9 cellular contexts compared by ENCODE assay signal in genomic region chrX:39133971-39134370, GRCh38.
A peak's percentile ranks its signal among the peaks of the same experiment; 100 is the strongest.
DNase-seq lines count a peak whose midpoint lies in the region; ATAC-seq and TF ChIP-seq lines count a peak whose summit lies in the region.
"Had no signal": no experiment of that assay in that cellular context is flagged by ENCODE, and none has a peak within 500 bp of the region (broad histone marks: within the 10 kb centered on the region; RNA-seq: fewer than 3 reads in every experiment).

No MANE protein-coding gene starts in this region.

- H3K79me2 ChIP-seq in MM.1S (ENCODE audit: low read length) = no peaks in the 10 kb centered on the region

- H3K4me3 ChIP-seq in MM.1S (ENCODE audit: low read length) = no peak overlapping the region
- H3K4me3 ChIP-seq in stomach = no peak overlapping the region

- peak; percentile 59 for ATAC-seq in activated naive CD8-positive, alpha-beta T cell treated with anti-CD3 and anti-CD28 coated beads, Interleukin-2, amount 50 U/mL, for 24 hours
- ATAC-seq in HG03045 (IDR thresholded peaks at IDR 0.05; ENCODE audit: unreplicated experiment) = no peak
- ATAC-seq in effector memory CD8-positive, alpha-beta T cell (replicated peaks) = no peak
- ATAC-seq in GM18520 (IDR thresholded peaks at IDR 0.05; ENCODE audit: unreplicated experiment) = no peak

- no peaks in the 10 kb centered on the region for H3F3A ChIP-seq in MM.1S (ENCODE audit: insufficient read depth, low read length)

- no peaks in the 10 kb centered on the region for H4K20me1 ChIP-seq in MM.1S (ENCODE audit: insufficient read depth, low read length)

- no peaks in the 10 kb centered on the region for H3K27me3 Mint-ChIP-seq in activated naive CD8-positive, alpha-beta T cell treated with anti-CD3 and anti-CD28 coated beads, Interleukin-2, amount 50 U/mL, for 24 hours
- H3K27me3 Mint-ChIP-seq in effector memory CD8-positive, alpha-beta T cell = no peaks in the 10 kb centered on the region

- no peak overlapping the region for H3K9ac ChIP-seq in MM.1S (ENCODE audit: low read length)

- H3K4me1 ChIP-seq in MM.1S (ENCODE audit: low read length) = 0 out of 2 replicates have a peak, but pooled peaks cover 13% of the 10 kb centered on the region
- no peaks in the 10 kb centered on the region for H3K4me1 ChIP-seq in stomach

- no peaks in the 10 kb centered on the region for H3K9me2 ChIP-seq in MM.1S (replicated peaks; ENCODE audit: insufficient read depth, low read length)

- no peak overlapping the region for H3K4me2 ChIP-seq in MM.1S (ENCODE audit: low read depth, low read length)

- DNase-seq in activated naive CD4-positive, alpha-beta T cell treated with Interleukin-2 at 50 U/mL for 16 hours = peak; percentile 6
- DNase-seq in activated naive CD4-positive, alpha-beta T cell (lab: John Stamatoyannopoulos, UW) = no peak
- peak; percentile 60 for DNase-seq in MM.1S
- DNase-seq in activated naive CD8-positive, alpha-beta T cell treated with anti-CD3 and anti-CD28 coated beads, Interleukin-2, amount 50 U/mL, for 24 hours = no peak
- DNase-seq in stomach = peak; percentile 26
- no peak for DNase-seq in effector memory CD8-positive, alpha-beta T cell
- DNase-seq: NCI-H187 had no signal

- TF ChIP-seq POLR2A in stomach (IDR thresholded peaks at IDR 0.05) = no peak

- intact Hi-C loops in stomach (cut with DNase I; ENCODE audit: low total_unique reads) = no loop called here

- no peaks in the 10 kb centered on the region for H3K27me3 ChIP-seq in MM.1S (replicated peaks; ENCODE audit: insufficient read depth, low read length)
- H3K27me3 ChIP-seq in stomach = no peaks in the 10 kb centered on the region

- no peaks in the 10 kb centered on the region for H3K9me3 Mint-ChIP-seq in activated naive CD8-positive, alpha-beta T cell treated with anti-CD3 and anti-CD28 coated beads, Interleukin-2, amount 50 U/mL, for 24 hours
- H3K9me3 Mint-ChIP-seq in effector memory CD8-positive, alpha-beta T cell = no peaks in the 10 kb centered on the region

- H3K4me1 Mint-ChIP-seq in activated naive CD8-positive, alpha-beta T cell treated with anti-CD3 and anti-CD28 coated beads, Interleukin-2, amount 50 U/mL, for 24 hours = peaks cover 6% of the 10 kb centered on the region
- no peaks in the 10 kb centered on the region for H3K4me1 Mint-ChIP-seq in effector memory CD8-positive, alpha-beta T cell (ENCODE audit: low read depth in 2 of 2)

- 35 to 75% (median 62%) methylated on average over 1 to 2 of the region's 2 CpGs for WGBS in stomach, 5 donors

- no peaks in the 10 kb centered on the region for H3K9me3 ChIP-seq in MM.1S (replicated peaks; ENCODE audit: insufficient read depth, low read length)
- H3K9me3 ChIP-seq in stomach = no peaks in the 10 kb centered on the region

- TF ChIP-seq CTCF in MM.1S (IDR thresholded peaks at IDR 0.05; ENCODE audit: low read length) (peak; percentile 74), stomach (IDR thresholded peaks at IDR 0.05) (no peak)

- H3K27ac ChIP-seq in MM.1S (ENCODE audit: low read length) (no peak overlapping the region), stomach (no peak overlapping the region)

- H3K27ac Mint-ChIP-seq in activated naive CD8-positive, alpha-beta T cell treated with anti-CD3 and anti-CD28 coated beads, Interleukin-2, amount 50 U/mL, for 24 hours = no peak overlapping the region
- no peak overlapping the region for H3K27ac Mint-ChIP-seq in effector memory CD8-positive, alpha-beta T cell

- no peaks in the 10 kb centered on the region for H3K36me3 Mint-ChIP-seq in activated naive CD8-positive, alpha-beta T cell treated with anti-CD3 and anti-CD28 coated beads, Interleukin-2, amount 50 U/mL, for 24 hours (ENCODE audit: low read depth)
- H3K36me3 Mint-ChIP-seq in effector memory CD8-positive, alpha-beta T cell (ENCODE audit: insufficient read depth) = no peaks in the 10 kb centered on the region

- H3K4me3 Mint-ChIP-seq in activated naive CD8-positive, alpha-beta T cell treated with anti-CD3 and anti-CD28 coated beads, Interleukin-2, amount 50 U/mL, for 24 hours = no peak overlapping the region
- H3K4me3 Mint-ChIP-seq in effector memory CD8-positive, alpha-beta T cell = no peak overlapping the region

- TF ChIP-seq EP300 in stomach (IDR thresholded peaks at IDR 0.05) = no peak

- H3K36me3 ChIP-seq in MM.1S (replicated peaks; ENCODE audit: insufficient read depth, low read length) = no peaks in the 10 kb centered on the region
- no peaks in the 10 kb centered on the region for H3K36me3 ChIP-seq in stomach

- H2AFZ ChIP-seq in MM.1S (ENCODE audit: low read length) = no peak overlapping the region

Comparison
In these comparisons a context has a peak if more than half of its experiments do, and no peak if none do; other contexts are left out.
1. DNase-seq: peak in activated naive CD4-positive, alpha-beta T cell treated with Interleukin-2 at 50 U/mL for 16 hours (single experiment), MM.1S (single experiment) and stomach (single experiment); none in activated naive CD4-positive, alpha-beta T cell (0 of 4), activated naive CD8-positive, alpha-beta T cell treated with anti-CD3 and anti-CD28 coated beads, Interleukin-2, amount 50 U/mL, for 24 hours (single experiment) and effector memory CD8-positive, alpha-beta T cell (0 of 3).